In genomic region chr22:42683599-42684283, GRCh38 we compare ENCODE assay signal across 13 cellular contexts. TPM values are rescaled to one million over a fixed set of nuclear protein-coding genes. Genes with fewer than 3 reads are reported as not detected.
DNase-seq lines count a peak whose midpoint lies in the region; ATAC-seq and TF ChIP-seq lines count a peak whose summit lies in the region.
"Had no signal": no experiment of that assay in that cellular context is flagged by ENCODE, and none has a peak within 500 bp of the region (broad histone marks: within the 10 kb centered on the region; RNA-seq: fewer than 3 reads in every experiment).

No MANE protein-coding gene starts in this region.

- H3K27me3 ChIP-seq in colonic mucosa = no peaks in the 10 kb centered on the region
- H3K27me3 ChIP-seq in gastrocnemius medialis = no peaks in the 10 kb centered on the region
- H3K27me3 ChIP-seq in foreskin keratinocyte = no peaks in the 10 kb centered on the region

- H3K4me1 ChIP-seq in colonic mucosa = peaks cover 12% of the 10 kb centered on the region
- peaks cover 71 to 76% of the 10 kb centered on the region in 2 donors for H3K4me1 ChIP-seq in gastrocnemius medialis
- H3K4me1 ChIP-seq in foreskin keratinocyte = peaks cover 22% of the 10 kb centered on the region

- intact Hi-C loops in colonic mucosa (cut with DNase I) = no loop called here
- intact Hi-C loops in gastrocnemius medialis (cut with DNase I; ENCODE audit: low total_unique reads) = no loop called here

- in situ Hi-C loops in gastrocnemius medialis (cut with MboI; ENCODE audit: low sequenced_read_pairs in 4 of 4) = no loop called here

- DNase-seq in GM04504 (ENCODE audit: low read depth) (peak; percentile 64), colonic mucosa (no peak), hippocampal formation (lab: John Stamatoyannopoulos, UW) (peak; percentile 5 to 22), gastrocnemius medialis (peak in 1 of 2 donors; percentile 71), NCI-H2107 (lab: John Stamatoyannopoulos, UW) (no peak), foreskin keratinocyte (no peak)
- DNase-seq: activated CD4-positive, alpha-beta T cell treated with anti-CD3 and anti-CD28 coated beads for 48 hours; activated gamma-delta T cell treated with Interleukin-2 at 50 U/mL for 16 hours; effector CD4-positive, alpha-beta T cell; NCI-H2029 treated with DMSO at 0.1 percent for 48 hours had no signal

- H3K4me3 ChIP-seq in colonic mucosa = no peak overlapping the region
- no peak overlapping the region for H3K4me3 ChIP-seq in gastrocnemius medialis

- H3K36me3 ChIP-seq in colonic mucosa (no peaks in the 10 kb centered on the region), gastrocnemius medialis (no peaks in the 10 kb centered on the region)

- TF ChIP-seq CTCF in colonic mucosa (IDR thresholded peaks at IDR 0.05) (no peak), gastrocnemius medialis (IDR thresholded peaks at IDR 0.05 in 4 of 5, conservative IDR thresholded peaks at IDR 0.05 in 1 of 5) (no peak), foreskin keratinocyte (conservative IDR thresholded peaks at IDR 0.05) (no peak)

- ATAC-seq in gastrocnemius medialis = no peak
- no peak for ATAC-seq in HG03565 (IDR thresholded peaks at IDR 0.05; ENCODE audit: unreplicated experiment)
- ATAC-seq in foreskin keratinocyte = no peak
- no peak for ATAC-seq in HG03457 (IDR thresholded peaks at IDR 0.05; ENCODE audit: unreplicated experiment)

- peak overlapping the region in 1 of 2 donors; percentile 34 for H3K9ac ChIP-seq in colonic mucosa (ENCODE audit: low read depth in 2 of 2, low read length in 2 of 2)

- TF ChIP-seq POLR2A in gastrocnemius medialis (IDR thresholded peaks at IDR 0.05) = no peak

- peak overlapping the region; percentile 44 for H3K27ac ChIP-seq in colonic mucosa
- H3K27ac ChIP-seq in gastrocnemius medialis = peak overlapping the region; percentile 91 to 99 (median 97)
- no peak overlapping the region for H3K27ac ChIP-seq in foreskin keratinocyte

- H3K9me3 ChIP-seq in colonic mucosa = no peaks in the 10 kb centered on the region
- H3K9me3 ChIP-seq in gastrocnemius medialis = no peaks in the 10 kb centered on the region

RNA-seq across cellular contexts. Expression of gene CYB5R3, which starts 34.5 kb away (rescaled TPM):
- 100 to 1,000 TPM; 105 to 133 TPM for total RNA-seq in colonic mucosa
- 100 to 1,000 TPM in 2 of 4 donors, 10 to 100 TPM in 2; 44.3 to 163 (median 105) TPM for total RNA-seq in gastrocnemius medialis
- 119 and 127 TPM in 2 replicates for total RNA-seq in foreskin keratinocyte
- 234 and 245 TPM in 2 replicates for polyA plus RNA-seq in foreskin keratinocyte

RNA-seq across cellular contexts. Expression of gene A4GALT, which starts 36.9 kb away (rescaled TPM):
- total RNA-seq in colonic mucosa = 1 to 10 TPM; 2.7 to 8.7 TPM
- total RNA-seq in gastrocnemius medialis = 10 to 100 TPM in 2 of 4 donors, 1 to 10 TPM in 2; 5.8 to 13.3 (median 8.6) TPM
- total RNA-seq in foreskin keratinocyte = 11.7 and 16.0 TPM in 2 replicates
- polyA plus RNA-seq in foreskin keratinocyte = 13.8 and 19.1 TPM in 2 replicates

RNA-seq across cellular contexts. Expression of gene ATP5MGL, which starts 43.3 kb away (rescaled TPM):
- total RNA-seq in colonic mucosa (under 1 TPM in 1 of 2 donors, not detected in 1; 0.44 TPM), gastrocnemius medialis (not detected), foreskin keratinocyte (0.14 and 0.24 TPM in 2 replicates)
- polyA plus RNA-seq in foreskin keratinocyte = not detected in 2 replicates
- polyA plus RNA-seq: BJ had no signal

Comparison
In these comparisons a context has a peak if more than half of its experiments do, and no peak if none do; other contexts are left out.
1. DNase-seq: peak in GM04504 (single experiment) and hippocampal formation (2 of 2); none in colonic mucosa (single experiment), NCI-H2107 (single experiment) and foreskin keratinocyte (0 of 2).